ENCODE assay signal across 7 cellular contexts in genomic region chr2:121080013-121080772, GRCh38.
DNase-seq lines count a peak whose midpoint lies in the region; ATAC-seq and TF ChIP-seq lines count a peak whose summit lies in the region.

No MANE protein-coding gene starts in this region.

- H3K27me3 ChIP-seq in GM06990 (replicated peaks; ENCODE audit: control insufficient read depth, insufficient read depth, low read length) (no peaks in the 10 kb centered on the region; the same call in none of the 2 replicates), breast epithelium (peaks cover 0 to 8% of the 10 kb centered on the region in 2 donors)

- no peaks in the 10 kb centered on the region for H3K4me1 ChIP-seq in breast epithelium

- TF ChIP-seq POLR2A in breast epithelium (IDR thresholded peaks at IDR 0.05), result no peak

- peak; percentile 82 for TF ChIP-seq CTCF in GM06990 (IDR thresholded peaks at IDR 0.05; ENCODE audit: insufficient read depth, low read length, poor library complexity, severe bottlenecking)
- TF ChIP-seq CTCF in LNCaP clone FGC (IDR thresholded peaks at IDR 0.05; ENCODE audit: control insufficient read depth, extremely low read depth, insufficient read depth), result peak; percentile 85
- TF ChIP-seq CTCF in breast epithelium (IDR thresholded peaks at IDR 0.05), result peak; percentile 84 to 92 (median 91)

- no peak overlapping the region for H3K4me3 ChIP-seq in GM06990 (replicated peaks; ENCODE audit: low read depth, low read length)
- H3K4me3 ChIP-seq in LNCaP clone FGC (ENCODE audit: low read depth, low read length), result no peak overlapping the region
- H3K4me3 ChIP-seq in breast epithelium, result no peak overlapping the region

- no peaks in the 10 kb centered on the region for H3K9me3 ChIP-seq in breast epithelium

- intact Hi-C loops in breast epithelium (cut with DNase I; ENCODE audit: low total_unique reads) (no loop called here), left colon (cut with DNase I, micrococcal nuclease) (no loop called here)

- peak; percentile 45 for ATAC-seq in left colon
- ATAC-seq in GM19463 (IDR thresholded peaks at IDR 0.05; ENCODE audit: unreplicated experiment), result no peak

- DNase-seq in GM06990 (ENCODE audit: extremely low read depth, insufficient read length) (no peak), LNCaP clone FGC (ENCODE audit: low read depth) (no peak), SW480 (ENCODE audit: low spot score) (peak; percentile 41), breast epithelium (ENCODE audit: low spot score in 2 of 2) (peak in 1 of 2 donors; percentile 62), left colon (peak in 1 of 2 donors; percentile 64)
- peak; percentile 15 for DNase-seq in stimulated activated CD8-positive, alpha-beta memory T cell treated with anti-CD3 and anti-CD28 coated beads, Interleukin-15, amount 100 ng/mL, for 1 hour (ENCODE audit: low read depth)

- H3K36me3 ChIP-seq in GM06990 (ENCODE audit: control insufficient read depth, insufficient read depth, low read length) (no peaks in the 10 kb centered on the region), breast epithelium (no peaks in the 10 kb centered on the region)

- no peak overlapping the region for H3K27ac ChIP-seq in breast epithelium

Comparison
In these comparisons a context has a peak if more than half of its experiments do, and no peak if none do; other contexts are left out.
1. DNase-seq: peak in SW480 (single experiment) and stimulated activated CD8-positive, alpha-beta memory T cell treated with anti-CD3 and anti-CD28 coated beads, Interleukin-15, amount 100 ng/mL, for 1 hour (single experiment); none in GM06990 (single experiment) and LNCaP clone FGC (single experiment).
2. Peak in every context shown above with its lines, with median percentiles within 50 percentile points of each other: CTCF ChIP-seq.